In the genomic region with DNA sequence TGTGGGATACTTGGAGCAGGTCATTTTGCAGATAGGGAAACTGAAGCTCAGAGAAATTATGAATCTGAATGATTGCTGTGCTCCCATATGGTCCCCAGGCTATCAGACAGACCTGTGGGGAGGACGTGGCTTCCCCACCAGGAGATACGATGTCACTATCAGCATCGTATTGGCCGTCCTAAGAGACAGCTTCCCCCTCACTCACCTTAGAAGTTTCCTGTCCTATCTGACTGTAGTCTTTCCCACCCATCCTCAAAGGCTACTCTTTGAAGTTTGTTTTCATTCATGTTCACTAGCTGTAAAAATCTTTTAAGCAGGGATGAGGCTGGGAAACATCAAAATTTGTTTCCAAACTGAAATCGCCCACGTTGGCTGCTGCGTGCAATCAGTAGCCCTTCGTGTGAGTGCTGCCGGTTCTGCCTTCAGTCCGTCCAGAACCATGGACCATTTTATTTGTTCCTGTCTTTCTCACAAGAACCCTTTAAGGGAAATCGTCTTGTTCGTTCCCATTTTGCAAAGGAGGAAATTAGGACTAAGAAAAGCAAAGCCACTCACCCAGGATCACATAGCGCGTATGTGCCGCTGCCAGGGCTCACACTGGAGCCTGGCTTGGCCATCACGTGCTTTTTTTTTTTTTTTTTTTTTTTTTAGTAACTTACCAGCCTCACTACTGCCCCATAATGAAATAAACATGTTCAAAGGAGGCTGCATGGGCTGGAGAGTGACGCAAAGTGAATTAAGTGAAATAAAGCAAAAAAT, we compare ENCODE assay signal across 7 cellular contexts. TPM values are rescaled to one million over a fixed set of nuclear protein-coding genes. Genes with fewer than 3 reads are reported as not detected.
DNase-seq lines count a peak whose midpoint lies in the region; ATAC-seq and TF ChIP-seq lines count a peak whose summit lies in the region.

No MANE protein-coding gene starts in this region.

- H3K9me2 ChIP-seq in GM23338 (ENCODE audit: insufficient read depth) = no peaks in the 10 kb centered on the region

- H3K27ac Mint-ChIP-seq in GM23338 = peak overlapping the region; percentile 94
- peak overlapping the region; percentile 99 to 100 for H3K27ac Mint-ChIP-seq in effector memory CD8-positive, alpha-beta T cell

- H3K27me3 Mint-ChIP-seq in GM23338 (ENCODE audit: insufficient read depth, low read depth, poor library complexity) = peaks cover 8% of the 10 kb centered on the region
- no peaks in the 10 kb centered on the region for H3K27me3 Mint-ChIP-seq in effector memory CD8-positive, alpha-beta T cell

- peak overlapping the region; percentile 90 for H3K4me3 ChIP-seq in GM23338
- peak overlapping the region in 3 of 4 donors; percentile 11 to 74 (median 69) for H3K4me3 ChIP-seq in Peyer's patch
- peak overlapping the region; percentile 51 to 74 for H3K4me3 ChIP-seq in muscle layer of duodenum (ENCODE audit: low read depth in 1 of 2, low read length in 2 of 2)

- H3K4me1 Mint-ChIP-seq in GM23338 = peaks cover 27% of the 10 kb centered on the region
- peaks cover 30 to 35% of the 10 kb centered on the region in 2 donors for H3K4me1 Mint-ChIP-seq in effector memory CD8-positive, alpha-beta T cell (ENCODE audit: low read depth in 2 of 2)

- no peaks in the 10 kb centered on the region for H3K9me3 Mint-ChIP-seq in GM23338
- H3K9me3 Mint-ChIP-seq in effector memory CD8-positive, alpha-beta T cell = no peaks in the 10 kb centered on the region

- H3K27me3 ChIP-seq in GM23338 (ENCODE audit: insufficient read depth) (no peaks in the 10 kb centered on the region), Peyer's patch (no peaks in the 10 kb centered on the region), muscle layer of duodenum (ENCODE audit: low read depth, low read length) (no peaks in the 10 kb centered on the region)

- no peaks in the 10 kb centered on the region for H4K20me1 ChIP-seq in GM23338 (replicated peaks; ENCODE audit: insufficient read depth)

- peaks cover 12% of the 10 kb centered on the region for H3K36me3 Mint-ChIP-seq in GM23338 (ENCODE audit: low read depth)
- peaks cover 17% of the 10 kb centered on the region for H3K36me3 Mint-ChIP-seq in effector memory CD8-positive, alpha-beta T cell (ENCODE audit: insufficient read depth)

- H3K4me3 Mint-ChIP-seq in GM23338 = peak overlapping the region; percentile 90
- H3K4me3 Mint-ChIP-seq in effector memory CD8-positive, alpha-beta T cell = peak overlapping the region; percentile 95 to 99

- peak; percentile 1; the same call in 1 of the 3 replicates for ATAC-seq in GM23338
- ATAC-seq in effector memory CD8-positive, alpha-beta T cell (replicated peaks) = no peak
- no peak for ATAC-seq in HG03045 (IDR thresholded peaks at IDR 0.05; ENCODE audit: unreplicated experiment)
- ATAC-seq in GM21717 (IDR thresholded peaks at IDR 0.05; ENCODE audit: unreplicated experiment) = no peak

- H3F3A ChIP-seq in GM23338 (replicated peaks; ENCODE audit: low read depth) = peaks cover 29% of the 10 kb centered on the region

- no peak overlapping the region for H2AFZ ChIP-seq in GM23338

- H3K27ac ChIP-seq in GM23338 (ENCODE audit: low read depth) = peak overlapping the region; percentile 100
- peak overlapping the region; percentile 77 to 93 (median 90) for H3K27ac ChIP-seq in Peyer's patch
- peak overlapping the region; percentile 82 for H3K27ac ChIP-seq in muscle layer of duodenum (ENCODE audit: low read length)

- peaks cover 72% of the 10 kb centered on the region for H3K79me2 ChIP-seq in GM23338 (replicated peaks; ENCODE audit: insufficient read depth)

- DNase-seq in GM23338 (ENCODE audit: low spot score) (no peak), Peyer's patch (peak in 2 of 3 donors; percentile 57 to 62)
- DNase-seq in effector memory CD8-positive, alpha-beta T cell = no peak
- DNase-seq in stimulated activated CD4-positive, alpha-beta T cell treated with anti-CD3 and anti-CD28 coated beads, Interleukin-2, amount 100 ng/mL, for 48 hours = no peak

- TF ChIP-seq CTCF in GM23338 (conservative IDR thresholded peaks at IDR 0.05; ENCODE audit: low read depth in 2 of 2) = no peak
- no peak for TF ChIP-seq CTCF in Peyer's patch (IDR thresholded peaks at IDR 0.05)

- H3K36me3 ChIP-seq in GM23338 (ENCODE audit: insufficient read depth) (no peaks in the 10 kb centered on the region), Peyer's patch (no peaks in the 10 kb centered on the region), muscle layer of duodenum (ENCODE audit: control insufficient read depth in 1 of 2, insufficient read depth in 2 of 2, low read length in 2 of 2) (no peaks in the 10 kb centered on the region)

- H3K9me3 ChIP-seq in Peyer's patch = no peaks in the 10 kb centered on the region
- no peaks in the 10 kb centered on the region for H3K9me3 ChIP-seq in muscle layer of duodenum (ENCODE audit: control insufficient read depth in 1 of 2, low read length in 2 of 2)

- H3K4me2 ChIP-seq in GM23338 = peak overlapping the region; percentile 97

- H3K4me1 ChIP-seq in GM23338 (ENCODE audit: insufficient read depth) (peaks cover 12% of the 10 kb centered on the region), Peyer's patch (peaks cover 0 to 44% (median 8%) of the 10 kb centered on the region in 4 donors), muscle layer of duodenum (ENCODE audit: control insufficient read depth in 1 of 2, insufficient read depth in 2 of 2, low read length in 2 of 2) (peaks cover 12 to 42% of the 10 kb centered on the region in 2 donors)

- TF ChIP-seq POLR2A in Peyer's patch (IDR thresholded peaks at IDR 0.05) = no peak

TF ChIP-seq in GM23338, 12 proteins besides CTCF, POLR2A, EP300 and RAD21 (continues in another document):
- TF ChIP-seq STAT1 (IDR thresholded peaks at IDR 0.05; ENCODE audit: unreplicated experiment) (no peak), CREB1 (CRISPR knock-in tag; IDR thresholded peaks at IDR 0.05; ENCODE audit: low read depth) (no peak), EZH2 (IDR thresholded peaks at IDR 0.05; ENCODE audit: low read depth, unreplicated experiment) (no peak), JUNB (IDR thresholded peaks at IDR 0.05; ENCODE audit: unreplicated experiment) (no peak)
- TF ChIP-seq, protein P1, sequence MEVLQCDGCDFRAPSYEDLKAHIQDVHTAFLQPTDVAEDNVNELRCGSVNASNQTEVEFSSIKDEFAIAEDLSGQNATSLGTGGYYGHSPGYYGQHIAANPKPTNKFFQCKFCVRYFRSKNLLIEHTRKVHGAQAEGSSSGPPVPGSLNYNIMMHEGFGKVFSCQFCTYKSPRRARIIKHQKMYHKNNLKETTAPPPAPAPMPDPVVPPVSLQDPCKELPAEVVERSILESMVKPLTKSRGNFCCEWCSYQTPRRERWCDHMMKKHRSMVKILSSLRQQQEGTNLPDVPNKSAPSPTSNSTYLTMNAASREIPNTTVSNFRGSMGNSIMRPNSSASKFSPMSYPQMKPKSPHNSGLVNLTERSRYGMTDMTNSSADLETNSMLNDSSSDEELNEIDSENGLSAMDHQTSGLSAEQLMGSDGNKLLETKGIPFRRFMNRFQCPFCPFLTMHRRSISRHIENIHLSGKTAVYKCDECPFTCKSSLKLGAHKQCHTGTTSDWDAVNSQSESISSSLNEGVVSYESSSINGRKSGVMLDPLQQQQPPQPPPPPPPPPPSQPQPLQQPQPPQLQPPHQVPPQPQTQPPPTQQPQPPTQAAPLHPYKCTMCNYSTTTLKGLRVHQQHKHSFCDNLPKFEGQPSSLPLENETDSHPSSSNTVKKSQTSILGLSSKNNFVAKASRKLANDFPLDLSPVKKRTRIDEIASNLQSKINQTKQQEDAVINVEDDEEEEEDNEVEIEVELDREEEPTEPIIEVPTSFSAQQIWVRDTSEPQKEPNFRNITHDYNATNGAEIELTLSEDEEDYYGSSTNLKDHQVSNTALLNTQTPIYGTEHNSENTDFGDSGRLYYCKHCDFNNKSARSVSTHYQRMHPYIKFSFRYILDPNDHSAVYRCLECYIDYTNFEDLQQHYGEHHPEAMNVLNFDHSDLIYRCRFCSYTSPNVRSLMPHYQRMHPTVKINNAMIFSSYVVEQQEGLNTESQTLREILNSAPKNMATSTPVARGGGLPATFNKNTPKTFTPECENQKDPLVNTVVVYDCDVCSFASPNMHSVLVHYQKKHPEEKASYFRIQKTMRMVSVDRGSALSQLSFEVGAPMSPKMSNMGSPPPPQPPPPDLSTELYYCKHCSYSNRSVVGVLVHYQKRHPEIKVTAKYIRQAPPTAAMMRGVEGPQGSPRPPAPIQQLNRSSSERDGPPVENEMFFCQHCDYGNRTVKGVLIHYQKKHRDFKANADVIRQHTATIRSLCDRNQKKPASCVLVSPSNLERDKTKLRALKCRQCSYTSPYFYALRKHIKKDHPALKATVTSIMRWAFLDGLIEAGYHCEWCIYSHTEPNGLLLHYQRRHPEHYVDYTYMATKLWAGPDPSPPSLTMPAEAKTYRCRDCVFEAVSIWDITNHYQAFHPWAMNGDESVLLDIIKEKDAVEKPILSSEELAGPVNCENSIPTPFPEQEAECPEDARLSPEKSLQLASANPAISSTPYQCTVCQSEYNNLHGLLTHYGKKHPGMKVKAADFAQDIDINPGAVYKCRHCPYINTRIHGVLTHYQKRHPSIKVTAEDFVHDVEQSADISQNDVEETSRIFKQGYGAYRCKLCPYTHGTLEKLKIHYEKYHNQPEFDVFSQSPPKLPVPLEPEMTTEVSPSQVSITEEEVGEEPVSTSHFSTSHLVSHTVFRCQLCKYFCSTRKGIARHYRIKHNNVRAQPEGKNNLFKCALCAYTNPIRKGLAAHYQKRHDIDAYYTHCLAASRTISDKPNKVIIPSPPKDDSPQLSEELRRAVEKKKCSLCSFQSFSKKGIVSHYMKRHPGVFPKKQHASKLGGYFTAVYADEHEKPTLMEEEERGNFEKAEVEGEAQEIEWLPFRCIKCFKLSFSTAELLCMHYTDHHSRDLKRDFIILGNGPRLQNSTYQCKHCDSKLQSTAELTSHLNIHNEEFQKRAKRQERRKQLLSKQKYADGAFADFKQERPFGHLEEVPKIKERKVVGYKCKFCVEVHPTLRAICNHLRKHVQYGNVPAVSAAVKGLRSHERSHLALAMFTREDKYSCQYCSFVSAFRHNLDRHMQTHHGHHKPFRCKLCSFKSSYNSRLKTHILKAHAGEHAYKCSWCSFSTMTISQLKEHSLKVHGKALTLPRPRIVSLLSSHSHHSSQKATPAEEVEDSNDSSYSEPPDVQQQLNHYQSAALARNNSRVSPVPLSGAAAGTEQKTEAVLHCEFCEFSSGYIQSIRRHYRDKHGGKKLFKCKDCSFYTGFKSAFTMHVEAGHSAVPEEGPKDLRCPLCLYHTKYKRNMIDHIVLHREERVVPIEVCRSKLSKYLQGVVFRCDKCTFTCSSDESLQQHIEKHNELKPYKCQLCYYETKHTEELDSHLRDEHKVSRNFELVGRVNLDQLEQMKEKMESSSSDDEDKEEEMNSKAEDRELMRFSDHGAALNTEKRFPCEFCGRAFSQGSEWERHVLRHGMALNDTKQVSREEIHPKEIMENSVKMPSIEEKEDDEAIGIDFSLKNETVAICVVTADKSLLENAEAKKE (CRISPR knock-in tag; IDR thresholded peaks at IDR 0.05) = no peak

RNA-seq across cellular contexts. Expression of a gene that starts 1.0 kb away (rescaled TPM):
- total RNA-seq in GM23338 (2014; rRNA removed; shearing (Covaris generic)) = 137 and 161 TPM in 2 replicates
- polyA plus RNA-seq in GM23338 (2016; fragmentation: Nextera tagmentation; extraction: Ambion mirVana) = 59.4 and 64.4 TPM in 2 replicates
- total RNA-seq in Peyer's patch = 100 to 1,000 TPM in 1 of 4 donors, 10 to 100 TPM in 2, 1 to 10 TPM in 1; 10.0 to 115 (median 33.7) TPM

RNA-seq across cellular contexts. Expression of a gene that starts 44.5 kb away (rescaled TPM):
- total RNA-seq in GM23338 (2014; rRNA removed; shearing (Covaris generic)) = 31.0 and 32.0 TPM in 2 replicates
- 22.2 and 23.7 TPM in 2 replicates for polyA plus RNA-seq in GM23338 (2016; fragmentation: Nextera tagmentation; extraction: Ambion mirVana)
- total RNA-seq in Peyer's patch = 10 to 100 TPM in 2 of 4 donors, 1 to 10 TPM in 2; 3.3 to 17.4 (median 8.7) TPM

Comparison
In these comparisons a context has a peak if more than half of its experiments do, and no peak if none do; other contexts are left out.
1. DNase-seq: peak in Peyer's patch (2 of 3); none in GM23338 (single experiment), effector memory CD8-positive, alpha-beta T cell (0 of 3) and stimulated activated CD4-positive, alpha-beta T cell treated with anti-CD3 and anti-CD28 coated beads, Interleukin-2, amount 100 ng/mL, for 48 hours (0 of 2).
2. Peak in every context shown above with its lines, with median percentiles within 50 percentile points of each other: H3K27ac ChIP-seq and H3K4me3 ChIP-seq.